17 cellular contexts compared by ENCODE assay signal in genomic region chr7:25308246-25308645, GRCh38.
A peak's percentile ranks its signal among the peaks of the same experiment; 100 is the strongest.
DNase-seq lines count a peak whose midpoint lies in the region; ATAC-seq and TF ChIP-seq lines count a peak whose summit lies in the region.
"Had no signal": no experiment of that assay in that cellular context is flagged by ENCODE, and none has a peak within 500 bp of the region (broad histone marks: within the 10 kb centered on the region; RNA-seq: fewer than 3 reads in every experiment).

No MANE protein-coding gene starts in this region.

- BruUV-seq in PC-9 (replicated peaks; lab: Mats Ljungman, UMichigan) = no TSS peak

- H3K27me3 Mint-ChIP-seq in nephron (ENCODE audit: low read depth) (no peaks in the 10 kb centered on the region), GM23338 (ENCODE audit: insufficient read depth, low read depth, poor library complexity) (peaks cover 6% of the 10 kb centered on the region)

- no peaks in the 10 kb centered on the region for H3K79me2 ChIP-seq in GM23338 (replicated peaks; ENCODE audit: insufficient read depth)
- no peaks in the 10 kb centered on the region for H3K79me2 ChIP-seq in PC-9 (ENCODE audit: low read depth)

- ATAC-seq in GM23338 = no peak
- no peak for ATAC-seq in HG02840 (IDR thresholded peaks at IDR 0.05; ENCODE audit: low FRiP score, unreplicated experiment)

- H3K4me1 ChIP-seq in GM23338 (ENCODE audit: insufficient read depth) (peaks cover 14% of the 10 kb centered on the region), PC-9 (replicated peaks; ENCODE audit: insufficient read depth) (no peaks in the 10 kb centered on the region)

- intact Hi-C loops in PC-9 (cut with micrococcal nuclease; ENCODE audit: unreplicated experiment) = no loop called here

- H3K27ac ChIP-seq in GM23338 (ENCODE audit: low read depth) (no peak overlapping the region), PC-9 (no peak overlapping the region)

- peaks cover 32% of the 10 kb centered on the region for H3K4me1 Mint-ChIP-seq in nephron
- peaks cover 24% of the 10 kb centered on the region for H3K4me1 Mint-ChIP-seq in GM23338

- H3K9me3 Mint-ChIP-seq in nephron (no peaks in the 10 kb centered on the region), GM23338 (no peaks in the 10 kb centered on the region; the same call in 2 of the 3 replicates)
- H3K9me3 Mint-ChIP-seq: CD14-positive monocyte had no signal

- no peak overlapping the region for H3K4me2 ChIP-seq in GM23338
- H3K4me2 ChIP-seq in PC-9 = no peak overlapping the region

- TF ChIP-seq CTCF in nephron (IDR thresholded peaks at IDR 0.05; ENCODE audit: unreplicated experiment in 3 of 3) (no peak), GM23338 (conservative IDR thresholded peaks at IDR 0.05; ENCODE audit: low read depth in 2 of 2) (no peak), PC-9 (conservative IDR thresholded peaks at IDR 0.05) (no peak)

- no peak overlapping the region for H3K4me3 Mint-ChIP-seq in nephron
- H3K4me3 Mint-ChIP-seq in GM23338 = no peak overlapping the region
- H3K4me3 Mint-ChIP-seq: CD14-positive monocyte had no signal

- POLR2A ChIA-PET in PC-9 (lab: Charles Lee; ENCODE audit: unreplicated experiment) = no interaction called here

- H3F3A ChIP-seq in GM23338 (replicated peaks; ENCODE audit: low read depth) = no peaks in the 10 kb centered on the region
- no peaks in the 10 kb centered on the region for H3F3A ChIP-seq in PC-9 (ENCODE audit: insufficient read depth, low read depth)

- H2AFZ ChIP-seq in GM23338 (no peak overlapping the region), PC-9 (no peak overlapping the region)

- no peaks in the 10 kb centered on the region for H3K9me3 ChIP-seq in PC-9 (ENCODE audit: insufficient read depth, low read depth)

- H3K9me2 ChIP-seq in GM23338 (ENCODE audit: insufficient read depth) = peaks cover 20% of the 10 kb centered on the region
- H3K9me2 ChIP-seq in PC-9 (ENCODE audit: insufficient read depth) = no peaks in the 10 kb centered on the region

- no peaks in the 10 kb centered on the region for H3K27me3 ChIP-seq in GM23338 (ENCODE audit: insufficient read depth)
- peaks cover 91% of the 10 kb centered on the region for H3K27me3 ChIP-seq in PC-9 (ENCODE audit: insufficient read depth, low read depth)

- H3K4me3 ChIP-seq in GM23338 (no peak overlapping the region), PC-9 (no peak overlapping the region)

- no peaks in the 10 kb centered on the region for H3K36me3 ChIP-seq in GM23338 (ENCODE audit: insufficient read depth)
- H3K36me3 ChIP-seq in PC-9 (ENCODE audit: low read depth) = no peaks in the 10 kb centered on the region

- H4K20me1 ChIP-seq in GM23338 (replicated peaks; ENCODE audit: insufficient read depth) (no peaks in the 10 kb centered on the region), PC-9 (ENCODE audit: insufficient read depth) (no peaks in the 10 kb centered on the region; the same call in 1 of the 2 replicates)

- peak overlapping the region in 2 of 3 experiments; percentile 6 to 7 for H3K27ac Mint-ChIP-seq in nephron
- no peak overlapping the region for H3K27ac Mint-ChIP-seq in GM23338
- H3K27ac Mint-ChIP-seq: CD14-positive monocyte had no signal

- CTCF ChIA-PET in PC-9 (lab: Charles Lee) = no interaction called here

- H3K36me3 Mint-ChIP-seq in nephron (ENCODE audit: low read depth) = no peaks in the 10 kb centered on the region
- H3K36me3 Mint-ChIP-seq in GM23338 (ENCODE audit: low read depth) = no peaks in the 10 kb centered on the region
- H3K36me3 Mint-ChIP-seq: CD14-positive monocyte had no signal

- peak; percentile 15 for DNase-seq in RPMI7951 (ENCODE audit: low read depth)
- DNase-seq in foreskin melanocyte = peak; percentile 42
- DNase-seq in superior temporal gyrus (ENCODE audit: extremely low spot score) = peak; percentile 33
- no peak for DNase-seq in DMS153 (lab: John Stamatoyannopoulos, UW)
- no peak for DNase-seq in GM23338 (ENCODE audit: low spot score)
- no peak for DNase-seq in PC-9
- DNase-seq: 8988T; COR-L47; DMS 273 treated with DMSO at 0.1 percent for 48 hours; NCI-H1092 treated with DMSO at 0.1 percent for 48 hours; NCI-H2081; NCI-H748 treated with DMSO at 0.1 percent for 48 hours; NK-92 treated with Interleukin-12 subunit alpha and Interleukin-12 subunit beta, amount 100 ng/mL, for 24 hours; Right ventricle myocardium superior had no signal

TF ChIP-seq in GM23338, 12 proteins besides CTCF, POLR2A, EP300 and RAD21 (continues in another document):
- TF ChIP-seq ZNF331 (CRISPR knock-in tag; IDR thresholded peaks at IDR 0.05; ENCODE audit: low read depth) (no peak), EZH2 (IDR thresholded peaks at IDR 0.05; ENCODE audit: low read depth, unreplicated experiment) (no peak), ZNF114 (CRISPR knock-in tag; IDR thresholded peaks at IDR 0.05) (no peak), EZH2phosphoT487 (IDR thresholded peaks at IDR 0.05; ENCODE audit: unreplicated experiment) (no peak), JUNB (IDR thresholded peaks at IDR 0.05; ENCODE audit: unreplicated experiment) (no peak), ZNF462 (CRISPR knock-in tag; IDR thresholded peaks at IDR 0.05) (no peak), NANOG (IDR thresholded peaks at IDR 0.05; ENCODE audit: borderline replicate concordance) (no peak), ETS1 (IDR thresholded peaks at IDR 0.05) (no peak), CREB1 (CRISPR knock-in tag; IDR thresholded peaks at IDR 0.05; ENCODE audit: low read depth) (no peak), POLR2AphosphoS5 (IDR thresholded peaks at IDR 0.05; ENCODE audit: low read depth) (no peak)

Comparison
In these comparisons a context has a peak if more than half of its experiments do, and no peak if none do; other contexts are left out.
1. DNase-seq: peak in RPMI7951 (single experiment), foreskin melanocyte (single experiment) and superior temporal gyrus (single experiment); none in DMS153 (single experiment), GM23338 (single experiment) and PC-9 (0 of 2).